Comparison of ENCODE assay signal across 8 cellular contexts in the genomic region with DNA sequence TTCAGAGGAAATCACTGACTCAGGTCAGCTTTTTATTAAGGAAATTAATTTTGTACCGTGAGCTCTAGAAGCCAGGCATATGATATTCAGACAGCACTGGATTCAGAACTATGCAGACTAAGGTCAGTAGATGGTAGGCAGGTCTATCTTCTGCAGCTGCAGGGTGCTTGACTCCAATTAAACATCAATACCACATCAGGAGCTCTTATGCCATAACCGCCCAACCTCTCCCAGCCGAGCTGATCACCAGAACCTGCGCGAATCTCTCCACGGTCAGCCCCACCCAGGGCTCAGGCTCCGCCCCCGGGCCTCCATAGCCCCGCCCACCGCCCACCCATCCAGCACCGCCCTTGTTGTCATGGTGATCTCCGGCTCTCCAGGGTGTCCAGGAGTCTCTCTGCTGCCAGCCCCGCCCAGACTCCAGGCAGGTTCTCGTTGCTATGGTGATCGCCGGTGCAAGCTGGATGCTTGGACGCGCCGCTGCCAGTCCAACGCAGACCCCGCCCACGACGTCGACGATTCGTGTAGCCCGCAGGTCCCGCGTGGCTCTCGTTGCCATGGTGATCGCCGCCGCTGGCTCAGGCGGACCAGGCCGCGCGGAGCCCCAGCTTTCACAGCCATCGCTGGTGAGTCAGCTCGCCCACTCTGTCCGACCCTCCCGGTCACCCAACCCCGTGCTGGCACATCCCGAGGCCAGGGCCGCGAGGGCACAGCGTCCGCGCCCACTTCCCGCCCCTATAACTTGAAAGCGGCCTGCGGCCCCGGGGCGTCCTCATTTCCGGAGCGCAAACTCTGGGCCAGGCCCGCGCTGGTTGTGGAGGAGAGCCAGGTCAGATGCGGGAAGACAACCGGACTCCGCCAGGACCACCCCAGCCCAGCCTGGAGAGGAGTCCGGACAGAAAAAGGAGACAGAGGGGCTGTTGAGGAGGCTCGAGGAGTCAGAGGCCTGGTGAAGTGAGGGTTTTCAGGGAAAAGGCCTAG. TPM values are rescaled to one million over a fixed set of nuclear protein-coding genes. Genes with fewer than 3 reads are reported as not detected.
DNase-seq lines count a peak whose midpoint lies in the region; ATAC-seq, FAIRE-seq and TF ChIP-seq lines count a peak whose summit lies in the region.

A gene with protein sequence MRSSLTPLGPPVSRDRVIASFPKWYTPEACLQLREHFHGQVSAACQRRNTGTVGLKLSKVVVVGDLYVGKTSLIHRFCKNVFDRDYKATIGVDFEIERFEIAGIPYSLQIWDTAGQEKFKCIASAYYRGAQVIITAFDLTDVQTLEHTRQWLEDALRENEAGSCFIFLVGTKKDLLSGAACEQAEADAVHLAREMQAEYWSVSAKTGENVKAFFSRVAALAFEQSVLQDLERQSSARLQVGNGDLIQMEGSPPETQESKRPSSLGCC (plus strand): TSS at position 552 of the 981 bp plus-strand sequence. CDS start 1,140 bp downstream, outside the sequence.

- H3K4me3 ChIP-seq in heart right ventricle (peak within 1 kb of the TSS in 9 of 10 donors; percentile 21 to 58 (median 51)), pancreas (peak within 1 kb of the TSS; percentile 10 to 47 (median 24)), thoracic aorta (peak within 1 kb of the TSS; percentile 66)

- H3K27ac ChIP-seq in heart right ventricle (peak within 1 kb of the TSS in 9 of 10 donors; percentile 36 to 74 (median 64)), pancreas (peak within 1 kb of the TSS; percentile 8 to 74 (median 50)), thoracic aorta (peak within 1 kb of the TSS; percentile 52 to 54)

- H3K27me3 ChIP-seq in heart right ventricle (peaks cover 0 to 8% (median 0%) of the 10 kb centered on the region in 7 donors), pancreas (no peaks in the 10 kb centered on the region), thoracic aorta (replicated peaks; ENCODE audit: insufficient read depth) (no peaks in the 10 kb centered on the region)

- intact Hi-C loops in heart right ventricle (cut with DNase I): no loop called here
- intact Hi-C loops in pancreas (cut with DNase I): no loop called here

- ATAC-seq in heart right ventricle (peak; percentile 77 to 85 (median 82)), pancreas (peak; percentile 44 to 80 (median 70)), thoracic aorta (ENCODE audit: insufficient number of reproducible peaks, low FRiP score, low read depth) (peak; percentile 75), GM21717 (IDR thresholded peaks at IDR 0.05; ENCODE audit: unreplicated experiment) (no peak)

- H3K4me3 Mint-ChIP-seq in T-helper 1 cell treated with Interleukin-12 subunit alpha and Interleukin-12 subunit beta and Interleukin-4 antibody, amounts not matched to agents 30 μg/mL and 1 μg/mL, for 36 hours: peak within 1 kb of the TSS; percentile 75

- H3K36me3 Mint-ChIP-seq in T-helper 1 cell treated with Interleukin-12 subunit alpha and Interleukin-12 subunit beta and Interleukin-4 antibody, amounts not matched to agents 30 μg/mL and 1 μg/mL, for 36 hours (ENCODE audit: low read depth): no peaks in the 10 kb centered on the region

- no peak for FAIRE-seq in pancreas (lab: Jason Lieb, UNC)

- no peaks in the 10 kb centered on the region for H3K9me3 Mint-ChIP-seq in T-helper 1 cell treated with Interleukin-12 subunit alpha and Interleukin-12 subunit beta and Interleukin-4 antibody, amounts not matched to agents 30 μg/mL and 1 μg/mL, for 36 hours

- no peaks in the 10 kb centered on the region for H3K36me3 ChIP-seq in heart right ventricle
- no peaks in the 10 kb centered on the region for H3K36me3 ChIP-seq in pancreas
- H3K36me3 ChIP-seq in thoracic aorta: no peaks in the 10 kb centered on the region

- peak within 1 kb of the TSS; percentile 73 for H3K27ac Mint-ChIP-seq in T-helper 1 cell treated with Interleukin-12 subunit alpha and Interleukin-12 subunit beta and Interleukin-4 antibody, amounts not matched to agents 30 μg/mL and 1 μg/mL, for 36 hours

- H3K4me1 Mint-ChIP-seq in T-helper 1 cell treated with Interleukin-12 subunit alpha and Interleukin-12 subunit beta and Interleukin-4 antibody, amounts not matched to agents 30 μg/mL and 1 μg/mL, for 36 hours (ENCODE audit: low read depth): peaks cover 30% of the 10 kb centered on the region

- peaks cover 0 to 44% (median 31%) of the 10 kb centered on the region in 9 donors for H3K4me1 ChIP-seq in heart right ventricle
- H3K4me1 ChIP-seq in pancreas: peaks cover 4 to 23% (median 16%) of the 10 kb centered on the region in 3 donors
- peaks cover 10 to 50% of the 10 kb centered on the region in 2 donors for H3K4me1 ChIP-seq in thoracic aorta (ENCODE audit: control insufficient read depth in 1 of 2, low read depth in 2 of 2)

- in situ Hi-C loops in GM13977 (cut with MboI; ENCODE audit: low pct_unique_long_range_greater_than_20kb, low sequenced_read_pairs, unreplicated experiment): loop anchor here (25.0 kb wide), 2 partner anchors 783 to 933 kb away; no protein-coding TSS in a partner anchor

- H3K9me3 ChIP-seq in heart right ventricle (no peaks in the 10 kb centered on the region), pancreas (no peaks in the 10 kb centered on the region), thoracic aorta (no peaks in the 10 kb centered on the region)

- H3K27me3 Mint-ChIP-seq in T-helper 1 cell treated with Interleukin-12 subunit alpha and Interleukin-12 subunit beta and Interleukin-4 antibody, amounts not matched to agents 30 μg/mL and 1 μg/mL, for 36 hours (ENCODE audit: low read depth): peaks cover 8% of the 10 kb centered on the region

- DNase-seq in GM13977 (ENCODE audit: low spot score) (peak; percentile 89), NCI-H1092 (lab: John Stamatoyannopoulos, UW) (peak; percentile 98), amygdala (lab: John Stamatoyannopoulos, UW) (peak; percentile 26 to 100 (median 92)), heart right ventricle (peak; percentile 95), pancreas (peak; percentile 90 to 97 (median 94)), thoracic aorta (ENCODE audit: low spot score) (peak; percentile 99)

- TF ChIP-seq CTCF in GM13977 (IDR thresholded peaks at IDR 0.05; ENCODE audit: extremely low read depth, insufficient read depth, missing control alignments): no peak
- no peak for TF ChIP-seq CTCF in heart right ventricle (IDR thresholded peaks at IDR 0.05)
- TF ChIP-seq CTCF in pancreas (IDR thresholded peaks at IDR 0.05): no peak
- no peak for TF ChIP-seq CTCF in thoracic aorta (IDR thresholded peaks at IDR 0.05)

- 10 to 12% methylated on average over 61 to 62 of the region's 62 CpGs for WGBS in heart right ventricle, 2 donors
- 24 to 28% methylated on average over 62 of the region's 62 CpGs for WGBS in pancreas, 2 donors

RNA-seq across cellular contexts. Expression of the gene that starts here (rescaled TPM):
- total RNA-seq in heart right ventricle: under 1 TPM; 0.15 to 1.00 (median 0.48) TPM
- polyA plus RNA-seq in heart right ventricle: under 1 TPM; 0.29 to 0.36 TPM
- total RNA-seq in pancreas: 1 to 10 TPM; 1.2 to 4.4 (median 2.3) TPM
- 1 to 10 TPM; 3.5 to 7.3 TPM for polyA plus RNA-seq in pancreas
- total RNA-seq in thoracic aorta: 1 to 10 TPM; 3.5 to 4.5 TPM

Comparison
In these comparisons a context has a peak if more than half of its experiments do, and no peak if none do; other contexts are left out.
1. Peak in DNase-seq, ATAC-seq, H3K4me3 ChIP-seq and H3K27ac ChIP-seq in heart right ventricle; RNA of the gene not detected or under 1 TPM.